In the genomic region with DNA sequence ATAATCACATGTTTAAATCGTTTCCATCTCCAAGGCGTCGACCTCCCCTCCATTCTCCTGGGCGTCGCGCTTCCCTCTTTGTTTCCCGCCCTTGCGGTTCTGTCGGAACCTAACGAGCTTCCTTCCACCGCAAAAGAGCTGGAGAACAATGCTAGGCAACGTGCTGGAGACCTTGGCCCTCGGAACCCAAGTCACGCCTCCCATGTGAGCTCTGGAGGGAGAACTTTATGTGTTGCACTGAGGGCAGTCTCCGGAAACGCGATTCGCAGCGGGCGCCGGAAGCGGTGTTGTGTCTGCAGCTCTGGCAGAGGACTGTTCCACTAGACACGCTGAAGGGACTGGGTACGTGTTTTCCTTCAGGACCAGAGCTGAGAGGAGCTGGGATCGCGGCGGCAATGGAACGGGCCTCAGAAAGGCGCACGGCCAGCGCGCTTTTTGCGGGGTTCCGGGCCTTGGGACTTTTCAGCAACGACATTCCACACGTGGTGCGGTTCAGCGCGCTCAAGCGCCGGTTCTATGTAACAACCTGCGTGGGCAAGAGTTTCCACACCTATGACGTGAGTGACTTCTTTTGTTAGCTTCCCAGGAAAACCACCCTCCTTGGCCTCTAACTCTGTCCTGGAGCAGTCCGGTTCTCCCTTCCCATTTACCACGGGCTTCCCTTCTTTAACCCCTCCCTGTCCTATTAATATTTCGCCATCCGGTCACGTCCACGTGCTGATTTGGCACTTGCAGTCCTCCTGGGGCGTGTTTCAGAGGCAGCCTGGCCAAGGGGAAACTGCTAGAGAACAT, we compare ENCODE assay signal across 1 cellular context.
TF ChIP-seq lines count a peak whose summit lies in the region.

Gene WDR36, plus strand, starts transcription at position 287 of the 792 bp plus-strand sequence. Its CDS starts 109 bp downstream, at position 396.

TF ChIP-seq in K562, 482 proteins besides CTCF, POLR2A, EP300 and RAD21 (continued from another document and continues in another):
- TF ChIP-seq, protein P1, sequence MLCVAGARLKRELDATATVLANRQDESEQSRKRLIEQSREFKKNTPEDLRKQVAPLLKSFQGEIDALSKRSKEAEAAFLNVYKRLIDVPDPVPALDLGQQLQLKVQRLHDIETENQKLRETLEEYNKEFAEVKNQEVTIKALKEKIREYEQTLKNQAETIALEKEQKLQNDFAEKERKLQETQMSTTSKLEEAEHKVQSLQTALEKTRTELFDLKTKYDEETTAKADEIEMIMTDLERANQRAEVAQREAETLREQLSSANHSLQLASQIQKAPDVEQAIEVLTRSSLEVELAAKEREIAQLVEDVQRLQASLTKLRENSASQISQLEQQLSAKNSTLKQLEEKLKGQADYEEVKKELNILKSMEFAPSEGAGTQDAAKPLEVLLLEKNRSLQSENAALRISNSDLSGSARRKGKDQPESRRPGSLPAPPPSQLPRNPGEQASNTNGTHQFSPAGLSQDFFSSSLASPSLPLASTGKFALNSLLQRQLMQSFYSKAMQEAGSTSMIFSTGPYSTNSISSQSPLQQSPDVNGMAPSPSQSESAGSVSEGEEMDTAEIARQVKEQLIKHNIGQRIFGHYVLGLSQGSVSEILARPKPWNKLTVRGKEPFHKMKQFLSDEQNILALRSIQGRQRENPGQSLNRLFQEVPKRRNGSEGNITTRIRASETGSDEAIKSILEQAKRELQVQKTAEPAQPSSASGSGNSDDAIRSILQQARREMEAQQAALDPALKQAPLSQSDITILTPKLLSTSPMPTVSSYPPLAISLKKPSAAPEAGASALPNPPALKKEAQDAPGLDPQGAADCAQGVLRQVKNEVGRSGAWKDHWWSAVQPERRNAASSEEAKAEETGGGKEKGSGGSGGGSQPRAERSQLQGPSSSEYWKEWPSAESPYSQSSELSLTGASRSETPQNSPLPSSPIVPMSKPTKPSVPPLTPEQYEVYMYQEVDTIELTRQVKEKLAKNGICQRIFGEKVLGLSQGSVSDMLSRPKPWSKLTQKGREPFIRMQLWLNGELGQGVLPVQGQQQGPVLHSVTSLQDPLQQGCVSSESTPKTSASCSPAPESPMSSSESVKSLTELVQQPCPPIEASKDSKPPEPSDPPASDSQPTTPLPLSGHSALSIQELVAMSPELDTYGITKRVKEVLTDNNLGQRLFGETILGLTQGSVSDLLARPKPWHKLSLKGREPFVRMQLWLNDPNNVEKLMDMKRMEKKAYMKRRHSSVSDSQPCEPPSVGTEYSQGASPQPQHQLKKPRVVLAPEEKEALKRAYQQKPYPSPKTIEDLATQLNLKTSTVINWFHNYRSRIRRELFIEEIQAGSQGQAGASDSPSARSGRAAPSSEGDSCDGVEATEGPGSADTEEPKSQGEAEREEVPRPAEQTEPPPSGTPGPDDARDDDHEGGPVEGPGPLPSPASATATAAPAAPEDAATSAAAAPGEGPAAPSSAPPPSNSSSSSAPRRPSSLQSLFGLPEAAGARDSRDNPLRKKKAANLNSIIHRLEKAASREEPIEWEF (CRISPR knock-in tag; IDR thresholded peaks at IDR 0.05): no peak
- TF ChIP-seq, protein P2, sequence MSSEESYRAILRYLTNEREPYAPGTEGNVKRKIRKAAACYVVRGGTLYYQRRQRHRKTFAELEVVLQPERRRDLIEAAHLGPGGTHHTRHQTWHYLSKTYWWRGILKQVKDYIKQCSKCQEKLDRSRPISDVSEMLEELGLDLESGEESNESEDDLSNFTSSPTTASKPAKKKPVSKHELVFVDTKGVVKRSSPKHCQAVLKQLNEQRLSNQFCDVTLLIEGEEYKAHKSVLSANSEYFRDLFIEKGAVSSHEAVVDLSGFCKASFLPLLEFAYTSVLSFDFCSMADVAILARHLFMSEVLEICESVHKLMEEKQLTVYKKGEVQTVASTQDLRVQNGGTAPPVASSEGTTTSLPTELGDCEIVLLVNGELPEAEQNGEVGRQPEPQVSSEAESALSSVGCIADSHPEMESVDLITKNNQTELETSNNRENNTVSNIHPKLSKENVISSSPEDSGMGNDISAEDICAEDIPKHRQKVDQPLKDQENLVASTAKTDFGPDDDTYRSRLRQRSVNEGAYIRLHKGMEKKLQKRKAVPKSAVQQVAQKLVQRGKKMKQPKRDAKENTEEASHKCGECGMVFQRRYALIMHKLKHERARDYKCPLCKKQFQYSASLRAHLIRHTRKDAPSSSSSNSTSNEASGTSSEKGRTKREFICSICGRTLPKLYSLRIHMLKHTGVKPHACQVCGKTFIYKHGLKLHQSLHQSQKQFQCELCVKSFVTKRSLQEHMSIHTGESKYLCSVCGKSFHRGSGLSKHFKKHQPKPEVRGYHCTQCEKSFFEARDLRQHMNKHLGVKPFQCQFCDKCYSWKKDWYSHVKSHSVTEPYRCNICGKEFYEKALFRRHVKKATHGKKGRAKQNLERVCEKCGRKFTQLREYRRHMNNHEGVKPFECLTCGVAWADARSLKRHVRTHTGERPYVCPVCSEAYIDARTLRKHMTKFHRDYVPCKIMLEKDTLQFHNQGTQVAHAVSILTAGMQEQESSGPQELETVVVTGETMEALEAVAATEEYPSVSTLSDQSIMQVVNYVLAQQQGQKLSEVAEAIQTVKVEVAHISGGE (CRISPR knock-in tag; IDR thresholded peaks at IDR 0.05): peak; percentile 98 to 100 (median 100)
- TF ChIP-seq ASH1L (IDR thresholded peaks at IDR 0.05; ENCODE audit: borderline replicate concordance, low read depth, partially characterized antibody) (peak; percentile 68), TCF7L2 (IDR thresholded peaks at IDR 0.05; ENCODE audit: low read depth, low read length) (no peak), BCL6 (CRISPR knock-in tag; IDR thresholded peaks at IDR 0.05) (no peak), CC2D1A (IDR thresholded peaks at IDR 0.05) (peak; percentile 64; the same call in 1 of the 2 replicates), ZEB2 (IDR thresholded peaks at IDR 0.05) (peak; percentile 97), MCM5 (IDR thresholded peaks at IDR 0.05; ENCODE audit: low read depth) (no peak), ELF4 (CRISPR knock-in tag; IDR thresholded peaks at IDR 0.05) (0 out of 2 replicates have a peak, but pooled peaks have one; percentile 34), FOXJ2 (tag; IDR thresholded peaks at IDR 0.05) (peak; percentile 64; the same call in 1 of the 2 replicates), NR4A1 (CRISPR knock-in tag; IDR thresholded peaks at IDR 0.05) (0 out of 2 replicates have a peak, but pooled peaks have one; percentile 80), NR4A1 (tag; IDR thresholded peaks at IDR 0.05) (no peak), RHOXF2B (CRISPR knock-in tag; conservative IDR thresholded peaks at IDR 0.05) (0 out of 2 replicates have a peak, but pooled peaks have one; percentile 46), ZNF143 (CRISPR knock-in tag; IDR thresholded peaks at IDR 0.05) (peak; percentile 43; the same call in 1 of the 2 replicates), ZC3H8 (IDR thresholded peaks at IDR 0.05) (no peak), CBFB (CRISPR knock-in tag; IDR thresholded peaks at IDR 0.05) (peak; percentile 94), HDGF (IDR thresholded peaks at IDR 0.05) (no peak), KLF6 (CRISPR knock-in tag; IDR thresholded peaks at IDR 0.05; ENCODE audit: borderline replicate concordance) (peak; percentile 48; the same call in 1 of the 2 replicates), ATF6 (CRISPR knock-in tag; IDR thresholded peaks at IDR 0.05) (peak; percentile 91), GTF2A2 (tag; IDR thresholded peaks at IDR 0.05) (peak; percentile 39; the same call in 1 of the 2 replicates), POLR2G (IDR thresholded peaks at IDR 0.05; ENCODE audit: low read depth, low read length) (peak; percentile 87), JUND (IDR thresholded peaks at IDR 0.05; ENCODE audit: borderline replicate concordance, low read depth, low read length) (peak; percentile 73), JUND (tag; IDR thresholded peaks at IDR 0.05; ENCODE audit: borderline replicate concordance, low read depth, low read length) (peak; percentile 50; the same call in 2 of the 3 replicates)
- TF ChIP-seq, protein P3, sequence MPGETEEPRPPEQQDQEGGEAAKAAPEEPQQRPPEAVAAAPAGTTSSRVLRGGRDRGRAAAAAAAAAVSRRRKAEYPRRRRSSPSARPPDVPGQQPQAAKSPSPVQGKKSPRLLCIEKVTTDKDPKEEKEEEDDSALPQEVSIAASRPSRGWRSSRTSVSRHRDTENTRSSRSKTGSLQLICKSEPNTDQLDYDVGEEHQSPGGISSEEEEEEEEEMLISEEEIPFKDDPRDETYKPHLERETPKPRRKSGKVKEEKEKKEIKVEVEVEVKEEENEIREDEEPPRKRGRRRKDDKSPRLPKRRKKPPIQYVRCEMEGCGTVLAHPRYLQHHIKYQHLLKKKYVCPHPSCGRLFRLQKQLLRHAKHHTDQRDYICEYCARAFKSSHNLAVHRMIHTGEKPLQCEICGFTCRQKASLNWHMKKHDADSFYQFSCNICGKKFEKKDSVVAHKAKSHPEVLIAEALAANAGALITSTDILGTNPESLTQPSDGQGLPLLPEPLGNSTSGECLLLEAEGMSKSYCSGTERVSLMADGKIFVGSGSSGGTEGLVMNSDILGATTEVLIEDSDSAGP (CRISPR knock-in tag; IDR thresholded peaks at IDR 0.05): peak; percentile 63; the same call in 1 of the 2 replicates
- TF ChIP-seq, protein P4, sequence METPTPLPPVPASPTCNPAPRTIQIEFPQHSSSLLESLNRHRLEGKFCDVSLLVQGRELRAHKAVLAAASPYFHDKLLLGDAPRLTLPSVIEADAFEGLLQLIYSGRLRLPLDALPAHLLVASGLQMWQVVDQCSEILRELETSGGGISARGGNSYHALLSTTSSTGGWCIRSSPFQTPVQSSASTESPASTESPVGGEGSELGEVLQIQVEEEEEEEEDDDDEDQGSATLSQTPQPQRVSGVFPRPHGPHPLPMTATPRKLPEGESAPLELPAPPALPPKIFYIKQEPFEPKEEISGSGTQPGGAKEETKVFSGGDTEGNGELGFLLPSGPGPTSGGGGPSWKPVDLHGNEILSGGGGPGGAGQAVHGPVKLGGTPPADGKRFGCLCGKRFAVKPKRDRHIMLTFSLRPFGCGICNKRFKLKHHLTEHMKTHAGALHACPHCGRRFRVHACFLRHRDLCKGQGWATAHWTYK (CRISPR knock-in tag; IDR thresholded peaks at IDR 0.05): peak; percentile 43; the same call in 1 of the 2 replicates
- TF ChIP-seq, protein P5, sequence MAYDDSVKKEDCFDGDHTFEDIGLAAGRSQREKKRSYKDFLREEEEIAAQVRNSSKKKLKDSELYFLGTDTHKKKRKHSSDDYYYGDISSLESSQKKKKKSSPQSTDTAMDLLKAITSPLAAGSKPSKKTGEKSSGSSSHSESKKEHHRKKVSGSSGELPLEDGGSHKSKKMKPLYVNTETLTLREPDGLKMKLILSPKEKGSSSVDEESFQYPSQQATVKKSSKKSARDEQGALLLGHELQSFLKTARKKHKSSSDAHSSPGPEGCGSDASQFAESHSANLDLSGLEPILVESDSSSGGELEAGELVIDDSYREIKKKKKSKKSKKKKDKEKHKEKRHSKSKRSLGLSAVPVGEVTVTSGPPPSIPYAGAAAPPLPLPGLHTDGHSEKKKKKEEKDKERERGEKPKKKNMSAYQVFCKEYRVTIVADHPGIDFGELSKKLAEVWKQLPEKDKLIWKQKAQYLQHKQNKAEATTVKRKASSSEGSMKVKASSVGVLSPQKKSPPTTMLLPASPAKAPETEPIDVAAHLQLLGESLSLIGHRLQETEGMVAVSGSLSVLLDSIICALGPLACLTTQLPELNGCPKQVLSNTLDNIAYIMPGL (CRISPR knock-in tag; IDR thresholded peaks at IDR 0.05): no peak
